In the genomic region with DNA sequence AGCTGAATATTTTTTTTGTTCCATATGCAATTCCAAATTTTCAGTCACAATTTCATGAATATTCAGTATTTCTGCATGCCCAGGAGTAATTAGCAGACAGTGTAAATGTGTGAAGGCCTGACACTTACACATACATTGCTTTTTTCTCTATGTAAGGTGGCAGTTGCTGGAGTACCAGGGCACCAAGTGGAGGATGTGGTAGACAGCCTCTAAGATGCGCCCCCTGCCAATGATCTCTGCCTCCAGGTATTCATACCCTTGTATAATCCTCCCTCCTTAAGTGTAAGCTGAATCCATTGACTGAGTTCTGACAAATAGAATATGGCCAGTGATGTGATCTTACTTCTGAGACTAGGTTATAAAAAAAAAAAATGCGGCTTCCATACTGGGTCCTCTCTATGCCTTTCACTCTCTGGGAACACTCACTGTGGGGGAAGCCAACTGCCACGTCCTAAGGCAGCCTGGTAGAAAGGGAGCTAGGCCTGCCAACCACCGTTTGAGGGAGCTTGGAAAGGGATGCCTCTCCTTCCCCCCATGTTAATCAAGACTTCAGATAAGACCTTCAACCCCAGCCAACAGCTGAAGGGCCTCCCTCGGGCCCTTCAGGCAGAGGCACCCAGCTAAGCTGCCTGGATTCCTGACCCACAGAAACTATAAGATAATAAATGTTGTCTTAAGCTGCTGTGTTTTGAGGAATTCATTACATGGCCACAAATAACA, we compare ENCODE assay signal across 2 cellular contexts.
TF ChIP-seq lines count a peak whose summit lies in the region.

No MANE protein-coding gene starts in this region.

TF ChIP-seq in liver, 16 proteins besides CTCF, POLR2A, EP300 and RAD21 (continued from another document):
- TF ChIP-seq, protein P1, sequence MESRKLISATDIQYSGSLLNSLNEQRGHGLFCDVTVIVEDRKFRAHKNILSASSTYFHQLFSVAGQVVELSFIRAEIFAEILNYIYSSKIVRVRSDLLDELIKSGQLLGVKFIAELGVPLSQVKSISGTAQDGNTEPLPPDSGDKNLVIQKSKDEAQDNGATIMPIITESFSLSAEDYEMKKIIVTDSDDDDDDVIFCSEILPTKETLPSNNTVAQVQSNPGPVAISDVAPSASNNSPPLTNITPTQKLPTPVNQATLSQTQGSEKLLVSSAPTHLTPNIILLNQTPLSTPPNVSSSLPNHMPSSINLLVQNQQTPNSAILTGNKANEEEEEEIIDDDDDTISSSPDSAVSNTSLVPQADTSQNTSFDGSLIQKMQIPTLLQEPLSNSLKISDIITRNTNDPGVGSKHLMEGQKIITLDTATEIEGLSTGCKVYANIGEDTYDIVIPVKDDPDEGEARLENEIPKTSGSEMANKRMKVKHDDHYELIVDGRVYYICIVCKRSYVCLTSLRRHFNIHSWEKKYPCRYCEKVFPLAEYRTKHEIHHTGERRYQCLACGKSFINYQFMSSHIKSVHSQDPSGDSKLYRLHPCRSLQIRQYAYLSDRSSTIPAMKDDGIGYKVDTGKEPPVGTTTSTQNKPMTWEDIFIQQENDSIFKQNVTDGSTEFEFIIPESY (IDR thresholded peaks at IDR 0.05) = no peak

TF ChIP-seq in HepG2, 621 proteins besides CTCF, POLR2A, EP300 and RAD21:
- TF ChIP-seq, protein P2, sequence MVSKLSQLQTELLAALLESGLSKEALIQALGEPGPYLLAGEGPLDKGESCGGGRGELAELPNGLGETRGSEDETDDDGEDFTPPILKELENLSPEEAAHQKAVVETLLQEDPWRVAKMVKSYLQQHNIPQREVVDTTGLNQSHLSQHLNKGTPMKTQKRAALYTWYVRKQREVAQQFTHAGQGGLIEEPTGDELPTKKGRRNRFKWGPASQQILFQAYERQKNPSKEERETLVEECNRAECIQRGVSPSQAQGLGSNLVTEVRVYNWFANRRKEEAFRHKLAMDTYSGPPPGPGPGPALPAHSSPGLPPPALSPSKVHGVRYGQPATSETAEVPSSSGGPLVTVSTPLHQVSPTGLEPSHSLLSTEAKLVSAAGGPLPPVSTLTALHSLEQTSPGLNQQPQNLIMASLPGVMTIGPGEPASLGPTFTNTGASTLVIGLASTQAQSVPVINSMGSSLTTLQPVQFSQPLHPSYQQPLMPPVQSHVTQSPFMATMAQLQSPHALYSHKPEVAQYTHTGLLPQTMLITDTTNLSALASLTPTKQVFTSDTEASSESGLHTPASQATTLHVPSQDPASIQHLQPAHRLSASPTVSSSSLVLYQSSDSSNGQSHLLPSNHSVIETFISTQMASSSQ (IDR thresholded peaks at IDR 0.05; ENCODE audit: low read depth) = no peak
- TF ChIP-seq, protein P2 (CRISPR knock-in tag; IDR thresholded peaks at IDR 0.05; ENCODE audit: borderline replicate concordance) = no peak
- TF ChIP-seq ZNF747 (CRISPR knock-in tag; IDR thresholded peaks at IDR 0.05; ENCODE audit: borderline replicate concordance) = no peak
- TF ChIP-seq PRMT3 (CRISPR knock-in tag; IDR thresholded peaks at IDR 0.05; ENCODE audit: borderline replicate concordance, low read depth) = no peak
- TF ChIP-seq, protein P3, sequence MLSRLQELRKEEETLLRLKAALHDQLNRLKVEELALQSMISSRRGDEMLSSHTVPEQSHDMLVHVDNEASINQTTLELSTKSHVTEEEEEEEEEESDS (CRISPR knock-in tag; IDR thresholded peaks at IDR 0.05; ENCODE audit: borderline replicate concordance) = no peak
- no peak for TF ChIP-seq ZFP82 (CRISPR knock-in tag; IDR thresholded peaks at IDR 0.05; ENCODE audit: borderline replicate concordance)
- TF ChIP-seq RFXANK (CRISPR knock-in tag; IDR thresholded peaks at IDR 0.05) = no peak
- TF ChIP-seq ZNF678 (CRISPR knock-in tag; IDR thresholded peaks at IDR 0.05) = no peak
- TF ChIP-seq DNMT1 (CRISPR knock-in tag; IDR thresholded peaks at IDR 0.05) = no peak
- no peak for TF ChIP-seq ZNF101 (CRISPR knock-in tag; IDR thresholded peaks at IDR 0.05; ENCODE audit: borderline replicate concordance, low read depth)
- no peak for TF ChIP-seq NFYC (CRISPR knock-in tag; IDR thresholded peaks at IDR 0.05)
- no peak for TF ChIP-seq BRCA1 (CRISPR knock-in tag; IDR thresholded peaks at IDR 0.05)
- no peak for TF ChIP-seq FOXA3 (CRISPR knock-in tag; IDR thresholded peaks at IDR 0.05)
- TF ChIP-seq DR1 (CRISPR knock-in tag; IDR thresholded peaks at IDR 0.05) = no peak
